Comparison of ENCODE assay signal across 8 cellular contexts in the genomic region with DNA sequence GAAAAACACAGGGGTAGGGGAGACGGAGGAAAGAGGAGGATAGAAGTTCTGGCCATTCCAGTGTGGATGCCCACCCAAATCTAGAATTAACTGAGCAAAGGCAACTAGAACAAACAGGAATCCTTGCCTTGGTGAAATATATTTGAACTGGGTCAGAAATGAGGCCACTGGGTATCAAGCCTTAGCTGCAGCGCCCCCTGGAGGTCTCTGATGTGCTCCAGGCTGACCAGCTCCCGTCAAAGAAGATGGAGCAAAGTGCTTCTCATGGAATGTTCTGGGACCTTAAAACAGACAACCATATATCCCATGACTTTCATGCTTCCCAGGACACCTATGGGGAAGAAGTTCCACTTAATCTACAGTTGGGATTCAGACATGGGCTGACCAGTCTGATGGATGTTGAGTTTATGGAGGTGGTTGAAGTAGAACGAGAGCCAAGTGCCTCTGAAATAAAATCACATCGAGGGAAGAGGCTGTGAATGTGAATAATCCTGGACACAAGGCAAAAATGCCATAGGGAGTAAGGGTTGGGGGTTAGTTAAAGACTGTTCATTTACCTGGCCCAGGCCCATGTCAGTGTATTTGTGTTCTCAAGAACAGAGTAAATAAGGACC. TPM values are rescaled to one million over a fixed set of nuclear protein-coding genes. Genes with fewer than 3 reads are reported as not detected.
A peak's percentile ranks its signal among the peaks of the same experiment; 100 is the strongest.
DNase-seq lines count a peak whose midpoint lies in the region; ATAC-seq and TF ChIP-seq lines count a peak whose summit lies in the region.

No MANE protein-coding gene starts in this region.

- peak; percentile 85 for TF ChIP-seq CTCF in HFFc6 (IDR thresholded peaks at IDR 0.05)

- no peaks in the 10 kb centered on the region for H3K4me1 Mint-ChIP-seq in HFFc6 (ENCODE audit: low read depth)
- H3K4me1 Mint-ChIP-seq in activated naive CD8-positive, alpha-beta T cell treated with anti-CD3 and anti-CD28 coated beads, Interleukin-2, amount 50 U/mL, for 24 hours = no peaks in the 10 kb centered on the region

- H3K9me3 Mint-ChIP-seq in HFFc6 = peaks cover 15% of the 10 kb centered on the region
- peaks cover 8% of the 10 kb centered on the region for H3K9me3 Mint-ChIP-seq in activated naive CD8-positive, alpha-beta T cell treated with anti-CD3 and anti-CD28 coated beads, Interleukin-2, amount 50 U/mL, for 24 hours

- peaks cover 10% of the 10 kb centered on the region for H3K36me3 Mint-ChIP-seq in HFFc6 (ENCODE audit: low read depth)
- H3K36me3 Mint-ChIP-seq in activated naive CD8-positive, alpha-beta T cell treated with anti-CD3 and anti-CD28 coated beads, Interleukin-2, amount 50 U/mL, for 24 hours (ENCODE audit: low read depth) = peaks cover 1% of the 10 kb centered on the region

- peaks cover 42% of the 10 kb centered on the region for H3K27me3 Mint-ChIP-seq in HFFc6 (ENCODE audit: insufficient read depth)
- H3K27me3 Mint-ChIP-seq in activated naive CD8-positive, alpha-beta T cell treated with anti-CD3 and anti-CD28 coated beads, Interleukin-2, amount 50 U/mL, for 24 hours = peaks cover 5% of the 10 kb centered on the region

- no peak overlapping the region for H3K27ac Mint-ChIP-seq in HFFc6
- no peak overlapping the region for H3K27ac Mint-ChIP-seq in activated naive CD8-positive, alpha-beta T cell treated with anti-CD3 and anti-CD28 coated beads, Interleukin-2, amount 50 U/mL, for 24 hours

- H3K4me3 Mint-ChIP-seq in HFFc6 = no peak overlapping the region
- H3K4me3 Mint-ChIP-seq in activated naive CD8-positive, alpha-beta T cell treated with anti-CD3 and anti-CD28 coated beads, Interleukin-2, amount 50 U/mL, for 24 hours = no peak overlapping the region

- ATAC-seq in activated naive CD8-positive, alpha-beta T cell treated with anti-CD3 and anti-CD28 coated beads, Interleukin-2, amount 50 U/mL, for 24 hours = no peak
- ATAC-seq in GM18907 (IDR thresholded peaks at IDR 0.05; ENCODE audit: unreplicated experiment) = no peak
- no peak for ATAC-seq in HG03521 (IDR thresholded peaks at IDR 0.05; ENCODE audit: unreplicated experiment)

- DNase-seq in AML-193 (lab: John Stamatoyannopoulos, UW) (peak; percentile 57 to 74), HFFc6 (peak; percentile 20), SW480 (ENCODE audit: low spot score) (peak; percentile 16), hepatic stellate cell (ENCODE audit: low spot score) (peak; percentile 53)
- DNase-seq in activated naive CD8-positive, alpha-beta T cell treated with anti-CD3 and anti-CD28 coated beads, Interleukin-2, amount 50 U/mL, for 24 hours = peak; percentile 83
- DNase-seq in stimulated activated CD4-positive, alpha-beta T cell treated with anti-CD3 and anti-CD28 coated beads, Interleukin-1b, Interleukin-23, amount 100 ng/mL, for 24 hours (ENCODE audit: low read depth in 4 of 4, low spot score in 1 of 4) = peak; percentile 39 to 53 (median 44)

RNA-seq across cellular contexts. Expression of gene HLA-DPB1, which starts 50.4 kb away (rescaled TPM):
- 1 to 10 TPM; 1.6 to 4.8 (median 1.9) TPM for total RNA-seq in HFFc6 (2021; fragmentation: NEBNext Ultra II Directional; extraction: Animal tissue kit (Norgen Biotek cat#: 25700))

RNA-seq across cellular contexts. Expression of gene HLA-DPA1, which starts 52.8 kb away (rescaled TPM):
- total RNA-seq in HFFc6 (2021; fragmentation: NEBNext Ultra II Directional; extraction: Animal tissue kit (Norgen Biotek cat#: 25700)) = 1 to 10 TPM in 5 of 6 experiments, under 1 TPM in 1; 0.94 to 3.8 (median 1.9) TPM

Comparison
In these comparisons a context has a peak if more than half of its experiments do, and no peak if none do; other contexts are left out.
1. DNase-seq: peak in every context shown above with its lines; median percentile 83 in activated naive CD8-positive, alpha-beta T cell treated with anti-CD3 and anti-CD28 coated beads, Interleukin-2, amount 50 U/mL, for 24 hours; 66 in AML-193; 53 in hepatic stellate cell; 44 in stimulated activated CD4-positive, alpha-beta T cell treated with anti-CD3 and anti-CD28 coated beads, Interleukin-1b, Interleukin-23, amount 100 ng/mL, for 24 hours; 20 in HFFc6; 16 in SW480.